Comparison of ENCODE assay signal across 24 cellular contexts in genomic region chr6:160079686-160080043, GRCh38. TPM values are rescaled to one million over a fixed set of nuclear protein-coding genes. Genes with fewer than 3 reads are reported as not detected.
"Had no signal": no experiment of that assay in that cellular context is flagged by ENCODE, and none has a peak within 500 bp of the region (broad histone marks: within the 10 kb centered on the region; RNA-seq: fewer than 3 reads in every experiment).

No MANE protein-coding gene starts in this region.

- H3K27ac ChIP-seq: lower lobe of right lung, pancreas, sigmoid colon, transverse colon, upper lobe of left lung, vagina had no signal

- DNase-seq: hypothalamus; islet precursor cell; left ventricle myocardium superior; lower lobe of right lung; mammary epithelial cell; mesenchymal stem cell; naive thymus-derived CD8-positive, alpha-beta T cell; pancreas; retina; right cardiac atrium; sigmoid colon; small intestine; stimulated activated CD4-positive, alpha-beta T cell treated with anti-CD3 and anti-CD28 coated beads, Interleukin-1b, Interleukin-23, amount 100 ng/mL, for 48 hours; stimulated activated CD4-positive, alpha-beta T cell treated with anti-CD3 and anti-CD28 coated beads, Interleukin-2, amount 100 ng/mL, for 48 hours; stimulated activated CD4-positive, alpha-beta T cell treated with anti-CD3 and anti-CD28 coated beads, Interleukin-4, amount 100 ng/mL, for 4 hours; stimulated activated CD8-positive, alpha-beta memory T cell treated with anti-CD3 and anti-CD28 coated beads, Interleukin-4, amount 100 ng/mL, for 48 hours; stimulated activated naive CD4-positive, alpha-beta T cell treated with Interleukin-2 at 50 U/mL for 16 hours; stimulated activated naive CD8-positive, alpha-beta T cell treated with anti-CD3 and anti-CD28 coated beads, Interleukin-15, amount 100 ng/mL, for 72 hours; substantia nigra; transverse colon had no signal

- FAIRE-seq: pancreas, small intestine had no signal

- H3K27me3 ChIP-seq: pancreas, sigmoid colon, transverse colon, upper lobe of left lung, vagina had no signal

- H3K4me1 ChIP-seq: lower lobe of right lung, pancreas, sigmoid colon, transverse colon, upper lobe of left lung, vagina had no signal

- H3K9me3 ChIP-seq: lower lobe of right lung, pancreas, sigmoid colon, transverse colon, upper lobe of left lung, vagina had no signal

- ATAC-seq: left ventricle myocardium superior; naive thymus-derived CD8-positive, alpha-beta T cell; pancreas; stimulated activated memory B cell treated with anti-CD40 and anti-IgM and Interleukin-4, amounts not matched to agents 10 μg/mL and 1 μg/mL and 100 μg/mL, for 72 hours had no signal

- H3K4me3 ChIP-seq: lower lobe of right lung, pancreas, sigmoid colon, transverse colon, upper lobe of left lung, vagina had no signal

RNA-seq across cellular contexts. Expression of gene SLC22A1, which starts 42.0 kb away (rescaled TPM):
- total RNA-seq: temporal lobe had no signal
